ENCODE assay signal across 1 cellular context in genomic region chrX:13103914-13104274, GRCh38.
TF ChIP-seq lines count a peak whose summit lies in the region.

No MANE protein-coding gene starts in this region.

TF ChIP-seq in K562, 482 proteins besides CTCF, POLR2A, EP300 and RAD21 (continued from another document and continues in another):
- TF ChIP-seq RERE (CRISPR knock-in tag; IDR thresholded peaks at IDR 0.05; ENCODE audit: borderline replicate concordance) (no peak), NR4A1 (CRISPR knock-in tag; IDR thresholded peaks at IDR 0.05) (no peak), NR4A1 (tag; IDR thresholded peaks at IDR 0.05) (peak; percentile 95), SNAPC5 (CRISPR knock-in tag; IDR thresholded peaks at IDR 0.05) (0 out of 2 replicates have a peak, but pooled peaks have one; percentile 23), NCOA1 (IDR thresholded peaks at IDR 0.05; ENCODE audit: low read depth) (no peak), PHTF2 (CRISPR knock-in tag; IDR thresholded peaks at IDR 0.05) (0 out of 2 replicates have a peak, but pooled peaks have one; percentile 77), BRF2 (IDR thresholded peaks at IDR 0.05; ENCODE audit: borderline replicate concordance, insufficient read depth, insufficient read length) (no peak), LARP7 (IDR thresholded peaks at IDR 0.05) (no peak), ZNF639 (CRISPR knock-in tag; conservative IDR thresholded peaks at IDR 0.05 in 1 of 2, IDR thresholded peaks at IDR 0.05 in 1 of 2) (peak in 1 of 2 experiments; percentile 82; a peak in 2 of 4 replicates), ZNF280B (CRISPR knock-in tag; IDR thresholded peaks at IDR 0.05) (no peak), FOXK1 (CRISPR knock-in tag; IDR thresholded peaks at IDR 0.05; ENCODE audit: borderline replicate concordance) (no peak), TAF7 (tag; IDR thresholded peaks at IDR 0.05) (peak; percentile 63; the same call in 1 of the 2 replicates), PCBP2 (IDR thresholded peaks at IDR 0.05; ENCODE audit: low read depth, low read length, poor library complexity, severe bottlenecking) (no peak), HMG20A (CRISPR knock-in tag; conservative IDR thresholded peaks at IDR 0.05) (no peak), NR0B1 (IDR thresholded peaks at IDR 0.05; ENCODE audit: partially characterized antibody) (no peak), IRF2 (CRISPR knock-in tag; IDR thresholded peaks at IDR 0.05) (no peak), SAP30 (IDR thresholded peaks at IDR 0.05; ENCODE audit: borderline replicate concordance, insufficient read depth, low read depth, low read length, poor library complexity, severe bottlenecking) (no peak), THRB (CRISPR knock-in tag; conservative IDR thresholded peaks at IDR 0.05) (no peak), ILK (tag; IDR thresholded peaks at IDR 0.05; ENCODE audit: borderline replicate concordance, low read depth) (peak; percentile 57; the same call in 1 of the 2 replicates), NFIC (IDR thresholded peaks at IDR 0.05) (no peak), RAD51 (IDR thresholded peaks at IDR 0.05; ENCODE audit: borderline replicate concordance, low read depth) (no peak), MBD1 (CRISPR knock-in tag; IDR thresholded peaks at IDR 0.05) (no peak), ZNF655 (CRISPR knock-in tag; IDR thresholded peaks at IDR 0.05) (no peak), PTTG1 (tag; IDR thresholded peaks at IDR 0.05; ENCODE audit: low read depth) (peak; percentile 93), MYBL2 (IDR thresholded peaks at IDR 0.05; ENCODE audit: low read depth) (no peak), MYBL2 (CRISPR knock-in tag; IDR thresholded peaks at IDR 0.05; ENCODE audit: borderline replicate concordance) (no peak), CBX1 (IDR thresholded peaks at IDR 0.05; ENCODE audit: low read depth) (no peak), ZBTB11 (CRISPR knock-in tag; IDR thresholded peaks at IDR 0.05) (peak in 1 of 3 experiments; percentile 60; a peak in 1 of 6 replicates), MAZ (CRISPR knock-in tag; conservative IDR thresholded peaks at IDR 0.05 in 1 of 2, IDR thresholded peaks at IDR 0.05 in 1 of 2) (no peak), NFE2L1 (tag; IDR thresholded peaks at IDR 0.05; ENCODE audit: borderline replicate concordance, low read depth) (peak; percentile 59), FOXJ3 (CRISPR knock-in tag; IDR thresholded peaks at IDR 0.05) (no peak), HMBOX1 (IDR thresholded peaks at IDR 0.05) (no peak), TCF3 (CRISPR knock-in tag; IDR thresholded peaks at IDR 0.05) (no peak), NFXL1 (CRISPR knock-in tag; IDR thresholded peaks at IDR 0.05) (no peak), TCF7 (IDR thresholded peaks at IDR 0.05; ENCODE audit: borderline replicate concordance) (no peak)
